ENCODE assay signal across 19 cellular contexts in genomic region chr10:60382946-60383681, GRCh38. TPM values are rescaled to one million over a fixed set of nuclear protein-coding genes. Genes with fewer than 3 reads are reported as not detected.
A peak's percentile ranks its signal among the peaks of the same experiment; 100 is the strongest.
DNase-seq lines count a peak whose midpoint lies in the region; ATAC-seq and TF ChIP-seq lines count a peak whose summit lies in the region.
"Had no signal": no experiment of that assay in that cellular context is flagged by ENCODE, and none has a peak within 500 bp of the region (broad histone marks: within the 10 kb centered on the region; RNA-seq: fewer than 3 reads in every experiment).

No MANE protein-coding gene starts in this region.

- H3K4me3 Mint-ChIP-seq in Calu3 (ENCODE audit: low read depth, unreplicated experiment) (no peak overlapping the region), progenitor cell of endocrine pancreas (ENCODE audit: low read depth) (no peak overlapping the region)
- no peak overlapping the region for H3K4me3 Mint-ChIP-seq in stimulated activated naive CD8-positive, alpha-beta T cell treated with anti-CD3 and anti-CD28 coated beads, Interleukin-15, amount 100 ng/mL, for 72 hours
- H3K4me3 Mint-ChIP-seq: activated naive CD8-positive, alpha-beta T cell treated with anti-CD3 and anti-CD28 coated beads, Interleukin-2, amount 10 ng/mL, durations not matched to agents 7 days and 5 days; neural progenitor cell had no signal

- H3K27me3 Mint-ChIP-seq in Calu3 (ENCODE audit: unreplicated experiment), result no peaks in the 10 kb centered on the region
- H3K27me3 Mint-ChIP-seq in stimulated activated naive CD8-positive, alpha-beta T cell treated with anti-CD3 and anti-CD28 coated beads, Interleukin-15, amount 100 ng/mL, for 72 hours, result no peaks in the 10 kb centered on the region
- H3K27me3 Mint-ChIP-seq in progenitor cell of endocrine pancreas, result no peaks in the 10 kb centered on the region

- no peaks in the 10 kb centered on the region for H3K27me3 ChIP-seq in kidney epithelial cell (ENCODE audit: control insufficient read depth, insufficient read depth, low read length)
- H3K27me3 ChIP-seq: BE2C, neural progenitor cell had no signal

- DNase-seq in Calu3, result peak; percentile 12
- peak; percentile 63 for DNase-seq in LHCN-M2 (ENCODE audit: low read depth)
- DNase-seq in T47D (ENCODE audit: low read depth in 1 of 2, low spot score in 1 of 2), result peak; percentile 14 to 73
- DNase-seq in kidney epithelial cell (ENCODE audit: low read depth), result peak; percentile 41
- DNase-seq in NK-92 treated with Interleukin-12 subunit alpha and Interleukin-12 subunit beta, amount 100 ng/mL, for 24 hours (lab: John Stamatoyannopoulos, UW), result no peak
- no peak for DNase-seq in stimulated activated naive CD8-positive, alpha-beta T cell treated with anti-CD3 and anti-CD28 coated beads, Interleukin-15, amount 100 ng/mL, for 72 hours
- DNase-seq in progenitor cell of endocrine pancreas (ENCODE audit: low spot score, unreplicated experiment), result no peak
- DNase-seq in iPS-NIHi11 (ENCODE audit: low spot score), result no peak
- DNase-seq: activated naive CD8-positive, alpha-beta T cell treated with anti-CD3 and anti-CD28 coated beads, Interleukin-2, amount 10 ng/mL, durations not matched to agents 7 days and 5 days; activated T-cell treated with anti-CD3 and anti-CD28 coated beads for 4 hours; BE2C; cortex of kidney; NCI-H187 treated with DMSO at 0.1 percent for 48 hours; NCI-H748 treated with DMSO at 0.1 percent for 48 hours; Right ventricle myocardium superior; stimulated activated naive CD8-positive, alpha-beta T cell treated with anti-CD3 and anti-CD28 coated beads, Interleukin-15, Interleukin-2, amounts not matched to agents 100 U/mL and 50 U/mL, for 24 hours; T-helper 2 cell had no signal

- no peaks in the 10 kb centered on the region for H3K36me3 ChIP-seq in kidney epithelial cell (ENCODE audit: control insufficient read depth, insufficient read depth, low read length)
- H3K36me3 ChIP-seq: BE2C, neural progenitor cell had no signal

- no peak overlapping the region for H3K4me3 ChIP-seq in kidney epithelial cell (ENCODE audit: low read depth, low read length)
- H3K4me3 ChIP-seq: neural progenitor cell, skin epidermis had no signal

- ATAC-seq in stimulated activated naive CD8-positive, alpha-beta T cell treated with anti-CD3 and anti-CD28 coated beads, Interleukin-15, amount 100 ng/mL, for 72 hours, result no peak
- ATAC-seq: stimulated activated naive CD8-positive, alpha-beta T cell treated with anti-CD3 and anti-CD28 coated beads, Interleukin-15, Interleukin-2, amounts not matched to agents 100 U/mL and 50 U/mL, for 24 hours had no signal

- H3K27ac Mint-ChIP-seq in Calu3 (ENCODE audit: unreplicated experiment) (peak overlapping the region; percentile 53), progenitor cell of endocrine pancreas (no peak overlapping the region)
- H3K27ac Mint-ChIP-seq in stimulated activated naive CD8-positive, alpha-beta T cell treated with anti-CD3 and anti-CD28 coated beads, Interleukin-15, amount 100 ng/mL, for 72 hours, result peak overlapping the region in 1 of 2 donors; percentile 82
- H3K27ac Mint-ChIP-seq: activated naive CD8-positive, alpha-beta T cell treated with anti-CD3 and anti-CD28 coated beads, Interleukin-2, amount 10 ng/mL, durations not matched to agents 7 days and 5 days; neural progenitor cell had no signal

- TF ChIP-seq CTCF in Calu3 (IDR thresholded peaks at IDR 0.05; ENCODE audit: unreplicated experiment), result no peak
- TF ChIP-seq CTCF in kidney epithelial cell (IDR thresholded peaks at IDR 0.05; ENCODE audit: insufficient read depth, low read length, poor library complexity, severe bottlenecking), result no peak
- no peak for TF ChIP-seq CTCF in progenitor cell of endocrine pancreas (IDR thresholded peaks at IDR 0.05; ENCODE audit: unreplicated experiment)

- no TSS peak for BruUV-seq in Calu3 (replicated peaks; lab: Mats Ljungman, UMichigan)

- intact Hi-C loops in Calu3 (cut with micrococcal nuclease; ENCODE audit: unreplicated experiment), result no loop called here

- in situ Hi-C loops in T47D (cut with HindIII; ENCODE audit: low pct_unique_long_range_greater_than_20kb, low sequenced_read_pairs), result no loop called here

- H3K36me3 Mint-ChIP-seq in Calu3 (ENCODE audit: insufficient read depth, unreplicated experiment) (peaks cover 4% of the 10 kb centered on the region), progenitor cell of endocrine pancreas (ENCODE audit: insufficient read depth) (no peaks in the 10 kb centered on the region)
- H3K36me3 Mint-ChIP-seq: activated naive CD8-positive, alpha-beta T cell treated with anti-CD3 and anti-CD28 coated beads, Interleukin-2, amount 10 ng/mL, durations not matched to agents 7 days and 5 days; neural progenitor cell had no signal

- peaks cover 30% of the 10 kb centered on the region for H3K4me1 Mint-ChIP-seq in Calu3 (ENCODE audit: low read depth, unreplicated experiment)
- no peaks in the 10 kb centered on the region for H3K4me1 Mint-ChIP-seq in stimulated activated naive CD8-positive, alpha-beta T cell treated with anti-CD3 and anti-CD28 coated beads, Interleukin-15, amount 100 ng/mL, for 72 hours
- H3K4me1 Mint-ChIP-seq in progenitor cell of endocrine pancreas (ENCODE audit: low read depth), result peaks cover 2% of the 10 kb centered on the region
- H3K4me1 Mint-ChIP-seq: activated naive CD8-positive, alpha-beta T cell treated with anti-CD3 and anti-CD28 coated beads, Interleukin-2, amount 10 ng/mL, durations not matched to agents 7 days and 5 days had no signal

- CTCF ChIA-PET in Calu3 (lab: Charles Lee), result interaction anchor here (2.0 kb wide), 1 partner anchor 145 kb away, joined by 4 read pairs; no protein-coding TSS in a partner anchor

- no peaks in the 10 kb centered on the region for H3K9me3 Mint-ChIP-seq in Calu3 (ENCODE audit: low read depth, unreplicated experiment)
- H3K9me3 Mint-ChIP-seq in stimulated activated naive CD8-positive, alpha-beta T cell treated with anti-CD3 and anti-CD28 coated beads, Interleukin-15, amount 100 ng/mL, for 72 hours, result no peaks in the 10 kb centered on the region
- no peaks in the 10 kb centered on the region for H3K9me3 Mint-ChIP-seq in progenitor cell of endocrine pancreas (ENCODE audit: low read depth)
- H3K9me3 Mint-ChIP-seq: activated naive CD8-positive, alpha-beta T cell treated with anti-CD3 and anti-CD28 coated beads, Interleukin-2, amount 10 ng/mL, durations not matched to agents 7 days and 5 days; neural progenitor cell had no signal

RNA-seq across cellular contexts. Expression of gene ANK3, which starts 6.6 kb away (rescaled TPM):
- total RNA-seq in Calu3 (2022) (29.8 and 32.9 TPM in 2 replicates), LHCN-M2 (2014; rRNA removed) (1.9 and 4.5 TPM in 2 replicates), kidney epithelial cell (5.1 and 14.8 TPM in 2 replicates), progenitor cell of endocrine pancreas (87.6 and 90.1 TPM in 2 replicates)
- polyA plus RNA-seq in LHCN-M2 (2012), result 2.3 TPM

Comparison
In these comparisons a context has a peak if more than half of its experiments do, and no peak if none do; other contexts are left out.
1. DNase-seq: peak in Calu3 (single experiment), LHCN-M2 (single experiment), T47D (2 of 2) and kidney epithelial cell (single experiment); none in NK-92 treated with Interleukin-12 subunit alpha and Interleukin-12 subunit beta, amount 100 ng/mL, for 24 hours (single experiment), stimulated activated naive CD8-positive, alpha-beta T cell treated with anti-CD3 and anti-CD28 coated beads, Interleukin-15, amount 100 ng/mL, for 72 hours (0 of 2), progenitor cell of endocrine pancreas (single experiment) and iPS-NIHi11 (single experiment).